ENCODE assay signal across 10 cellular contexts in genomic region chr4:13705521-13706035, GRCh38.
DNase-seq lines count a peak whose midpoint lies in the region; ATAC-seq, FAIRE-seq and TF ChIP-seq lines count a peak whose summit lies in the region.
"Had no signal": no experiment of that assay in that cellular context is flagged by ENCODE, and none has a peak within 500 bp of the region (broad histone marks: within the 10 kb centered on the region; RNA-seq: fewer than 3 reads in every experiment).

No MANE protein-coding gene starts in this region.

- TF ChIP-seq RAD21 in HepG2 (CRISPR knock-in tag; IDR thresholded peaks at IDR 0.05), result no peak

- WGBS in HepG2 (ENCODE audit: low lambda C conversion rate), result 26% methylated on average over 7 of the region's 9 CpGs
- 64 to 65% methylated on average over 9 of the region's 9 CpGs for WGBS in aorta, 2 donors

- intact Hi-C loops in HepG2 (cut with micrococcal nuclease; ENCODE audit: unreplicated experiment) (no loop called here), aorta (cut with DNase I) (no loop called here)

- no peaks in the 10 kb centered on the region for H4K20me1 ChIP-seq in HepG2 (ENCODE audit: insufficient read depth, low read length)

- TF ChIP-seq EP300 in HepG2 (IDR thresholded peaks at IDR 0.05; ENCODE audit: low read depth in 2 of 2, low read length in 2 of 2) (no peak), HepG2 (CRISPR knock-in tag; IDR thresholded peaks at IDR 0.05; ENCODE audit: borderline replicate concordance) (no peak)

- H3K27me3 ChIP-seq in HepG2 (ENCODE audit: control insufficient read depth in 1 of 2, insufficient read depth in 2 of 2, low read length in 2 of 2), result no peaks in the 10 kb centered on the region; a peak in 1 of 5 replicates
- H3K27me3 ChIP-seq in aorta (ENCODE audit: control insufficient read depth in 1 of 2, insufficient read depth in 2 of 2, low read length in 1 of 2), result no peaks in the 10 kb centered on the region

- no peak for TF ChIP-seq POLR2A in HepG2 (IDR thresholded peaks at IDR 0.05; ENCODE audit: insufficient read depth in 1 of 2, low read depth in 2 of 2, low read length in 2 of 2)

- no peaks in the 10 kb centered on the region for H3K79me2 ChIP-seq in HepG2 (ENCODE audit: insufficient read depth, low read length)

- H3K4me3 ChIP-seq in HepG2 (replicated peaks in 1 of 3; ENCODE audit: insufficient read depth in 1 of 3, low read depth in 2 of 3, low read length in 3 of 3) (no peak overlapping the region), aorta (ENCODE audit: low read length in 2 of 2) (no peak overlapping the region)

- H3K27ac ChIP-seq in HepG2 (ENCODE audit: extremely low read length, insufficient read depth, low read length), result no peak overlapping the region
- H3K27ac ChIP-seq in aorta (ENCODE audit: low read depth in 1 of 2, low read length in 2 of 2), result no peak overlapping the region

- no peak overlapping the region for H3K4me2 ChIP-seq in HepG2 (ENCODE audit: low read depth, low read length)

- H3K9ac ChIP-seq in HepG2 (ENCODE audit: insufficient read depth, low read depth, low read length), result no peak overlapping the region

- CTCF ChIA-PET in HepG2 (lab: Yijun Ruan, JAX; ENCODE audit: low intra/inter-chr PET ratio, low total read pairs), result no interaction called here

- peak; percentile 32 for DNase-seq in NCI-H82 (lab: John Stamatoyannopoulos, UW)
- no peak for DNase-seq in NCI-H82 treated with DMSO at 0.1 percent for 48 hours (lab: John Stamatoyannopoulos, UW; ENCODE audit: unreplicated experiment)
- DNase-seq in cerebellum (ENCODE audit: low spot score), result peak; percentile 38
- DNase-seq in HepG2 (ENCODE audit: low spot score), result no peak
- no peak for DNase-seq in aorta
- DNase-seq: activated B cell treated with CpG ODN at 0.5 μM for 24 hours, anterior cingulate cortex had no signal

- H3K4me1 ChIP-seq in HepG2 (ENCODE audit: insufficient read depth, low read length) (peaks cover 12% of the 10 kb centered on the region), aorta (ENCODE audit: control insufficient read depth in 1 of 2, insufficient read depth in 2 of 2, low read length in 2 of 2) (no peaks in the 10 kb centered on the region)

- H3K36me3 ChIP-seq in HepG2 (replicated peaks in 1 of 2; ENCODE audit: control insufficient read depth in 1 of 2, insufficient read depth in 2 of 2, low read length in 2 of 2) (no peaks in the 10 kb centered on the region), aorta (ENCODE audit: control insufficient read depth in 1 of 2, insufficient read depth in 2 of 2, low read length in 1 of 2) (no peaks in the 10 kb centered on the region)

- ATAC-seq in HepG2, result peak; percentile 77
- ATAC-seq in aorta (ENCODE audit: low FRiP score), result peak; percentile 52
- no peak for ATAC-seq in HG02885 (IDR thresholded peaks at IDR 0.05; ENCODE audit: poor library complexity, unreplicated experiment)
- no peak for ATAC-seq in HG02884 (IDR thresholded peaks at IDR 0.05; ENCODE audit: unreplicated experiment)
- ATAC-seq in GM18867 (IDR thresholded peaks at IDR 0.05; ENCODE audit: unreplicated experiment), result no peak

- no TSS peak for BruUV-seq in HepG2 (replicated peaks; lab: Mats Ljungman, UMichigan)

- FAIRE-seq in HepG2 (lab: Jason Lieb, UNC), result no peak

- POLR2A ChIA-PET in HepG2 (lab: Yijun Ruan, JAX), result no interaction called here

- 0 out of 2 replicates have a peak, but pooled peaks cover 7% of the 10 kb centered on the region for H3K9me3 ChIP-seq in HepG2 (ENCODE audit: low read length)
- no peaks in the 10 kb centered on the region for H3K9me3 ChIP-seq in aorta (ENCODE audit: control insufficient read depth, low read length)

- no peak for TF ChIP-seq CTCF in HepG2 (CRISPR knock-in tag; IDR thresholded peaks at IDR 0.05)

- in situ Hi-C loops in HepG2 (cut with HindIII; ENCODE audit: extremely low pct_ligation_motif_present, low pct_unique_long_range_greater_than_20kb), result no loop called here

- H2AFZ ChIP-seq in HepG2 (ENCODE audit: low read length), result no peak overlapping the region

TF ChIP-seq in HepG2, 621 proteins besides CTCF, POLR2A, EP300 and RAD21:
- TF ChIP-seq MAFK (conservative IDR thresholded peaks at IDR 0.05 in 1 of 2, IDR thresholded peaks at IDR 0.05 in 1 of 2; ENCODE audit: low read length in 2 of 2) (peak in 1 of 2 experiments; percentile 32; a peak in 1 of 4 replicates), ZNF775 (CRISPR knock-in tag; IDR thresholded peaks at IDR 0.05; ENCODE audit: borderline replicate concordance) (no peak), ZMYM2 (CRISPR knock-in tag; IDR thresholded peaks at IDR 0.05) (no peak), XBP1 (CRISPR knock-in tag; IDR thresholded peaks at IDR 0.05) (no peak), HOXA9 (CRISPR knock-in tag; IDR thresholded peaks at IDR 0.05; ENCODE audit: borderline replicate concordance) (no peak), ZFP91 (CRISPR knock-in tag; IDR thresholded peaks at IDR 0.05; ENCODE audit: borderline replicate concordance) (no peak), ZNF816 (CRISPR knock-in tag; IDR thresholded peaks at IDR 0.05; ENCODE audit: borderline replicate concordance) (no peak), MAFF (IDR thresholded peaks at IDR 0.05; ENCODE audit: low read depth, low read length) (0 out of 2 replicates have a peak, but pooled peaks have one; percentile 6), TRAFD1 (CRISPR knock-in tag; IDR thresholded peaks at IDR 0.05; ENCODE audit: borderline replicate concordance) (no peak), ZKSCAN5 (CRISPR knock-in tag; IDR thresholded peaks at IDR 0.05) (no peak), NCOA1 (CRISPR knock-in tag; IDR thresholded peaks at IDR 0.05) (no peak), ZNF142 (CRISPR knock-in tag; IDR thresholded peaks at IDR 0.05) (no peak), EED (CRISPR knock-in tag; IDR thresholded peaks at IDR 0.05) (no peak)

Comparison
In these comparisons a context has a peak if more than half of its experiments do, and no peak if none do; other contexts are left out.
1. DNase-seq: peak in NCI-H82 (single experiment) and cerebellum (single experiment); none in NCI-H82 treated with DMSO at 0.1 percent for 48 hours (single experiment), HepG2 (single experiment) and aorta (0 of 2).
2. ATAC-seq: peak in HepG2 (single experiment) and aorta (single experiment); none in HG02885 (single experiment), HG02884 (single experiment) and GM18867 (single experiment).